In the genomic region with DNA sequence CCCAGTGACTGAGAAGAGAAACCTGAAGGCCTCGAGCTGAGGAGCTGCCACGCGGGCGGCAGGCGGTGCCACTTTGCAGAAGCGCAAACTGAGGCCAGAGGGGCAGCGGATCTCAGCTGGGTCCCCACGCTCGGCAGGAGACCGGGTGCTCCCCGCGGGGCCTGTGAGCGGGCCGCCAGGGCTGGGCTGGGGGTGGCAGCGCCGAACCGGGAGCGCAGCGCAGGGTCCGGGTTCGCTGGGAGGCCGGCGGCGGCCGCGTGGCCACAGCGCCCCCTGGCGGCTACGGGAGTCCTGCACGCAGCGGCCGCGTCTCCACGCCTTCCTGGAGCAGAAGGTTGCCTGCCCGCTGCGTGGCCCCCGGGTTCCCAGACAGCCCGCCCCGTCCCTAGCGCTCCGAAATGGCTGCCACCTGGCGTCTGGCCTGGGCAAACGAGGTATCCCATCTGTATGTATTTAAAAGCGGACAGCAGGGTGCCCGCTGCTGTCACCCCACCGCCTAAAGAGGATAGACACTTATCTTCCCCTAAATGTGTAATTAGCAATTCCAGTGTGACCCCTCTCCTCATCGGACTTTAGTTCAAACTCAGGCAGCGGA, we compare ENCODE assay signal across 8 cellular contexts.
A peak's percentile ranks its signal among the peaks of the same experiment; 100 is the strongest.
DNase-seq lines count a peak whose midpoint lies in the region; ATAC-seq and TF ChIP-seq lines count a peak whose summit lies in the region.

No MANE protein-coding gene starts in this region.

- no peaks in the 10 kb centered on the region for H3K36me3 Mint-ChIP-seq in neural progenitor cell

- TF ChIP-seq CTCF in neural progenitor cell (IDR thresholded peaks at IDR 0.05), result peak; percentile 94
- peak; percentile 97 for TF ChIP-seq CTCF in thoracic aorta (IDR thresholded peaks at IDR 0.05)

- H3K4me1 Mint-ChIP-seq in neural progenitor cell, result peaks cover 42% of the 10 kb centered on the region

- H3K4me3 ChIP-seq in neural progenitor cell, result no peak overlapping the region
- H3K4me3 ChIP-seq in thoracic aorta, result peak overlapping the region; percentile 73

- peaks cover 20% of the 10 kb centered on the region for H3K27me3 Mint-ChIP-seq in neural progenitor cell (ENCODE audit: insufficient read depth, low read depth)

- no peaks in the 10 kb centered on the region for H3K9me3 ChIP-seq in neural progenitor cell (ENCODE audit: low read depth)
- H3K9me3 ChIP-seq in thoracic aorta, result no peaks in the 10 kb centered on the region

- no peak for TF ChIP-seq POLR2A in GM18505 (IDR thresholded peaks at IDR 0.05; ENCODE audit: borderline replicate concordance, extremely low read depth, insufficient read depth, insufficient read length)

- peak overlapping the region; percentile 40 for H3K27ac Mint-ChIP-seq in neural progenitor cell

- H3K36me3 ChIP-seq in neural progenitor cell (no peaks in the 10 kb centered on the region), thoracic aorta (no peaks in the 10 kb centered on the region)

- H3K9me3 Mint-ChIP-seq in neural progenitor cell, result no peaks in the 10 kb centered on the region

- no peaks in the 10 kb centered on the region for H4K20me1 ChIP-seq in neural progenitor cell (ENCODE audit: low read depth)

- H3K27ac ChIP-seq in neural progenitor cell, result no peak overlapping the region
- H3K27ac ChIP-seq in thoracic aorta, result no peak overlapping the region

- H3K4me1 ChIP-seq in neural progenitor cell (peaks cover 5% of the 10 kb centered on the region), thoracic aorta (ENCODE audit: control insufficient read depth in 1 of 2, low read depth in 2 of 2) (peaks cover 2 to 11% of the 10 kb centered on the region in 2 donors)

- H3K79me2 ChIP-seq in neural progenitor cell (ENCODE audit: low read depth), result no peaks in the 10 kb centered on the region

- DNase-seq in A172 (ENCODE audit: low spot score) (peak; percentile 51), fibroblast of the conjunctiva (ENCODE audit: low read depth) (peak; percentile 28), neural progenitor cell (ENCODE audit: low spot score) (peak; percentile 86), thoracic aorta (ENCODE audit: low spot score) (no peak)
- DNase-seq in activated T-helper 1 cell treated with anti-CD3 and anti-CD28 coated beads, Interleukin-2, amount 50 U/mL, for 16 hours (ENCODE audit: low read depth in 1 of 2, low spot score in 1 of 2), result peak; percentile 32 to 33

- peak; percentile 82 for ATAC-seq in GM18505 (IDR thresholded peaks at IDR 0.05; ENCODE audit: unreplicated experiment)
- peak; percentile 37 for ATAC-seq in HG03565 (IDR thresholded peaks at IDR 0.05; ENCODE audit: unreplicated experiment)
- no peak for ATAC-seq in thoracic aorta (ENCODE audit: insufficient number of reproducible peaks, low FRiP score, low read depth)

- H3K27me3 ChIP-seq in neural progenitor cell, result peaks cover 17% of the 10 kb centered on the region
- H3K27me3 ChIP-seq in thoracic aorta (replicated peaks; ENCODE audit: insufficient read depth), result no peaks in the 10 kb centered on the region

- peak overlapping the region; percentile 70 for H2AFZ ChIP-seq in neural progenitor cell (replicated peaks)

- H3K4me2 ChIP-seq in neural progenitor cell, result peak overlapping the region; percentile 39

- H3K4me3 Mint-ChIP-seq in neural progenitor cell, result peak overlapping the region; percentile 52

- H3F3A ChIP-seq in neural progenitor cell (ENCODE audit: low read depth), result no peaks in the 10 kb centered on the region

- no peak overlapping the region for H3K9ac ChIP-seq in neural progenitor cell

TF ChIP-seq in PFSK-1, 5 proteins besides CTCF, POLR2A, EP300 and RAD21:
- peak; percentile 65 for TF ChIP-seq FOXP2 (optimal IDR thresholded peaks at IDR 0.05; ENCODE audit: borderline replicate concordance, extremely low read depth, extremely low read length, insufficient read depth)
- TF ChIP-seq, protein P1, sequence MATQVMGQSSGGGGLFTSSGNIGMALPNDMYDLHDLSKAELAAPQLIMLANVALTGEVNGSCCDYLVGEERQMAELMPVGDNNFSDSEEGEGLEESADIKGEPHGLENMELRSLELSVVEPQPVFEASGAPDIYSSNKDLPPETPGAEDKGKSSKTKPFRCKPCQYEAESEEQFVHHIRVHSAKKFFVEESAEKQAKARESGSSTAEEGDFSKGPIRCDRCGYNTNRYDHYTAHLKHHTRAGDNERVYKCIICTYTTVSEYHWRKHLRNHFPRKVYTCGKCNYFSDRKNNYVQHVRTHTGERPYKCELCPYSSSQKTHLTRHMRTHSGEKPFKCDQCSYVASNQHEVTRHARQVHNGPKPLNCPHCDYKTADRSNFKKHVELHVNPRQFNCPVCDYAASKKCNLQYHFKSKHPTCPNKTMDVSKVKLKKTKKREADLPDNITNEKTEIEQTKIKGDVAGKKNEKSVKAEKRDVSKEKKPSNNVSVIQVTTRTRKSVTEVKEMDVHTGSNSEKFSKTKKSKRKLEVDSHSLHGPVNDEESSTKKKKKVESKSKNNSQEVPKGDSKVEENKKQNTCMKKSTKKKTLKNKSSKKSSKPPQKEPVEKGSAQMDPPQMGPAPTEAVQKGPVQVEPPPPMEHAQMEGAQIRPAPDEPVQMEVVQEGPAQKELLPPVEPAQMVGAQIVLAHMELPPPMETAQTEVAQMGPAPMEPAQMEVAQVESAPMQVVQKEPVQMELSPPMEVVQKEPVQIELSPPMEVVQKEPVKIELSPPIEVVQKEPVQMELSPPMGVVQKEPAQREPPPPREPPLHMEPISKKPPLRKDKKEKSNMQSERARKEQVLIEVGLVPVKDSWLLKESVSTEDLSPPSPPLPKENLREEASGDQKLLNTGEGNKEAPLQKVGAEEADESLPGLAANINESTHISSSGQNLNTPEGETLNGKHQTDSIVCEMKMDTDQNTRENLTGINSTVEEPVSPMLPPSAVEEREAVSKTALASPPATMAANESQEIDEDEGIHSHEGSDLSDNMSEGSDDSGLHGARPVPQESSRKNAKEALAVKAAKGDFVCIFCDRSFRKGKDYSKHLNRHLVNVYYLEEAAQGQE (IDR thresholded peaks at IDR 0.05; ENCODE audit: insufficient read depth in 1 of 2, low read depth in 2 of 2, low read length in 2 of 2), result no peak
